Comparison of ENCODE assay signal across 9 cellular contexts in the genomic region with DNA sequence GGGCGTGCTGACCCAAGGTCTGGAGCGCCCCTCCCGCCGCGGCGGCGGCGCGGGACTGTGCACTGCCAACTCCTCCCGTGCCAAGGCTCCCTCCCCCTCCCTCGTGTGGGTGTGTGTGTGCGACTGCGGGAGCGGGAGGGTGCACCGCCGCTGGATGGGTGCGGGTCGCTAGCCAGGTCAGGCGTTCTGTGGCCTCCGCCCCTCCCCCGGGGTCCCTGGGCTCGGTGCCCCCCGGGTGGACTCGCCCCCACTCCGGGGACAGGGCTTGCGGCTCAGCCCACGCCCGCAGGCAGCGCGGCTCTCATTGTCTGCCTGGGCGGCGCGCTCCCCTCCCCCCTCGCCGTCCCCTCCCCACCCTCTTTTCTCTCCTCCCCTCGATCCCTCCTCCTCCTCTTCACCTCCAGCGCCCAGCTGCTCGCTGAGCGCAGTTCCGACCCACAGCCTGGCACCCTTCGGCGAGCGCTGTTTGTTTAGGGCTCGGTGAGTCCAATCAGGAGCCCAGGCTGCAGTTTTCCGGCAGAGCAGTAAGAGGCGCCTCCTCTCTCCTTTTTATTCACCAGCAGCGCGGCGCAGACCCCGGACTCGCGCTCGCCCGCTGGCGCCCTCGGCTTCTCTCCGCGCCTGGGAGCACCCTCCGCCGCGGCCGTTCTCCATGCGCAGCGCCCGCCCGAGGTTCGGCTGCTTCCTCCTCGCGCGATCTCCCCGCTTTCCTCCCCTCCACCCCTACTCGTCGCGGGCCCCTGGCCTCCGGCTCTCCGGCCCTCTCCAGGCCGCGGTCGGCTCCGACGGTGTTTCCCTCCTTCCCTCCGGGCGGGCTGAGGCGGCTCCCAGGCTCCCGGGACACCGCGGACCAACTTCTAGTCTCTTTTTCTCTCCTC. TPM values are rescaled to one million over a fixed set of nuclear protein-coding genes. Genes with fewer than 3 reads are reported as not detected.
DNase-seq lines count a peak whose midpoint lies in the region; ATAC-seq, FAIRE-seq and TF ChIP-seq lines count a peak whose summit lies in the region.
"Had no signal": no experiment of that assay in that cellular context is flagged by ENCODE, and none has a peak within 500 bp of the region (broad histone marks: within the 10 kb centered on the region; RNA-seq: fewer than 3 reads in every experiment).

A gene (plus strand): TSS at position 579 of the 878 bp plus-strand sequence. CDS start 1,556 bp downstream, outside the sequence.

- H3K4me1 ChIP-seq in HUES64 (ENCODE audit: insufficient read depth, low read length) (peaks cover 5% of the 10 kb centered on the region; the same call in 1 of the 2 replicates), GM12878 (ENCODE audit: control insufficient read depth, insufficient read depth, low read length) (no peaks in the 10 kb centered on the region), iPS DF 6.9 (ENCODE audit: control insufficient read depth, insufficient read depth, low read length) (peaks cover 7% of the 10 kb centered on the region), gastrocnemius medialis (peaks cover 5 to 23% of the 10 kb centered on the region in 2 donors)

- TF ChIP-seq CTCF in GM12878 (IDR thresholded peaks at IDR 0.05 in 2 of 3, conservative IDR thresholded peaks at IDR 0.05 in 1 of 3; ENCODE audit: control insufficient read depth in 2 of 3, extremely low read depth in 1 of 3, insufficient read depth in 1 of 3, low read depth in 3 of 3, low read length in 3 of 3) = peak in 2 of 3 experiments; percentile 12 to 17; a peak in 1 of 6 replicates
- TF ChIP-seq CTCF in gastrocnemius medialis (IDR thresholded peaks at IDR 0.05 in 4 of 5, conservative IDR thresholded peaks at IDR 0.05 in 1 of 5) = peak in 2 of 5 experiments; percentile 8 to 27

- H2AFZ ChIP-seq in GM12878 (ENCODE audit: control insufficient read depth, low read depth, low read length) = no peak within 1 kb of the TSS

- TF ChIP-seq POLR2A in GM12878 (IDR thresholded peaks at IDR 0.05; ENCODE audit: low read depth, low read length) (no peak; the same call in 1 of the 2 replicates), gastrocnemius medialis (IDR thresholded peaks at IDR 0.05) (peak; percentile 16 to 43)

- peak within 1 kb of the TSS; percentile 5; the same call in 1 of the 2 replicates for H3K9ac ChIP-seq in HUES64 (ENCODE audit: low read depth, low read length)
- no peak within 1 kb of the TSS for H3K9ac ChIP-seq in GM12878 (ENCODE audit: control insufficient read depth, insufficient read depth, low read length)

- ATAC-seq in GM12878 = peak; percentile 51; the same call in 2 of the 3 replicates
- ATAC-seq in gastrocnemius medialis = peak; percentile 48 to 50
- no peak for ATAC-seq in HG02610 (IDR thresholded peaks at IDR 0.05; ENCODE audit: unreplicated experiment)

- CTCF ChIA-PET in GM12878 (lab: Yijun Ruan, JAX) = no interaction called here

- H3K4me3 ChIP-seq in HUES64 (ENCODE audit: low read length) (peak within 1 kb of the TSS; percentile 58), GM12878 (peak within 1 kb of the TSS; percentile 50; the same call in 1 of the 2 replicates), iPS DF 6.9 (ENCODE audit: low read length) (peak within 1 kb of the TSS; percentile 64; the same call in 1 of the 2 replicates), gastrocnemius medialis (peak within 1 kb of the TSS; percentile 66 to 91 (median 70))

- peaks cover 99% of the 10 kb centered on the region for H3K27me3 ChIP-seq in HUES64 (ENCODE audit: insufficient read depth, low read length)
- H3K27me3 ChIP-seq in GM12878 (replicated peaks in 1 of 2; ENCODE audit: control insufficient read depth in 2 of 2, insufficient read depth in 2 of 2, low read length in 1 of 2) = peaks cover 13 to 23% of the 10 kb centered on the region in 2 experiments
- H3K27me3 ChIP-seq in iPS DF 6.9 (ENCODE audit: control insufficient read depth, insufficient read depth, low read length) = peaks cover 87% of the 10 kb centered on the region
- peaks cover 88 to 94% (median 93%) of the 10 kb centered on the region in 3 donors for H3K27me3 ChIP-seq in gastrocnemius medialis

- RAD21 ChIA-PET in GM12878 (lab: Charles Lee; ENCODE audit: unreplicated experiment) = no interaction called here

- SMC1A ChIA-PET in GM12878 (lab: Charles Lee; ENCODE audit: uncharacterized antibody, unreplicated experiment) = no interaction called here

- DNase-seq in DMS79 treated with DMSO at 0.1 percent for 48 hours (lab: John Stamatoyannopoulos, UW) (peak; percentile 41), DMS79 (lab: John Stamatoyannopoulos, UW) (no peak), RPMI7951 (ENCODE audit: low read depth) (peak; percentile 84), GM12878 (ENCODE audit: low read depth, low spot score) (no peak), iPS DF 6.9 (ENCODE audit: low read depth, low spot score) (no peak), gastrocnemius medialis (peak in 1 of 2 donors; percentile 31)

- H3K4me2 ChIP-seq in GM12878 (ENCODE audit: control insufficient read depth, insufficient read depth) = peak within 1 kb of the TSS; percentile 62

- TF ChIP-seq EP300 in GM12878 (IDR thresholded peaks at IDR 0.05; ENCODE audit: borderline replicate concordance in 1 of 2, control insufficient read depth in 1 of 2, low read depth in 2 of 2, low read length in 2 of 2) = no peak

- H3K9me3 ChIP-seq in HUES64 (ENCODE audit: insufficient read depth, low read depth, low read length) (no peaks in the 10 kb centered on the region), GM12878 (replicated peaks; ENCODE audit: control insufficient read depth, insufficient read depth, low read length) (no peaks in the 10 kb centered on the region; the same call in 2 of the 3 replicates), iPS DF 6.9 (ENCODE audit: control insufficient read depth, insufficient read depth, low read length) (no peaks in the 10 kb centered on the region), gastrocnemius medialis (no peaks in the 10 kb centered on the region)

- intact Hi-C loops in GM12878 (cut with micrococcal nuclease; ENCODE audit: unreplicated experiment) = no loop called here
- intact Hi-C loops in gastrocnemius medialis (cut with DNase I; ENCODE audit: low total_unique reads) = loop anchor here (2.0 kb wide), 1 partner anchor 394 kb away; no protein-coding TSS in a partner anchor

- H3K79me2 ChIP-seq in GM12878 (ENCODE audit: control insufficient read depth, insufficient read depth, low read length) = no peaks in the 10 kb centered on the region

- POLR2A ChIA-PET in GM12878 (lab: Charles Lee) = no interaction called here

- BruUV-seq in GM12878 (replicated peaks; lab: Mats Ljungman, UMichigan) = no TSS peak

- in situ Hi-C loops in GM12878 (cut with MboI) (no loop called here), gastrocnemius medialis (cut with MboI; ENCODE audit: low sequenced_read_pairs in 4 of 4) (loop anchor here in 3 of 4 donors (25.0 kb wide), 4 partner anchors 93 to 393 kb away; no protein-coding TSS in a partner anchor)

- no peaks in the 10 kb centered on the region for H4K20me1 ChIP-seq in GM12878 (ENCODE audit: control insufficient read depth, insufficient read depth)

- no peak for FAIRE-seq in GM12878 (lab: Jason Lieb, UNC)
- FAIRE-seq: A204.1 had no signal

- H3K27ac ChIP-seq in HUES64 (ENCODE audit: low read depth, low read length) (no peak within 1 kb of the TSS; the same call in 1 of the 2 replicates), GM12878 (ENCODE audit: control insufficient read depth, insufficient read depth) (no peak within 1 kb of the TSS), iPS DF 6.9 (ENCODE audit: low read length) (no peak within 1 kb of the TSS), gastrocnemius medialis (peak within 1 kb of the TSS; percentile 43 to 72 (median 65))

- H3K36me3 ChIP-seq in HUES64 (ENCODE audit: insufficient read depth, low read length) (no peaks in the 10 kb centered on the region), GM12878 (ENCODE audit: control insufficient read depth in 2 of 2, insufficient read depth in 2 of 2, low read length in 1 of 2) (no peaks in the 10 kb centered on the region), iPS DF 6.9 (ENCODE audit: control insufficient read depth, insufficient read depth, low read length) (no peaks in the 10 kb centered on the region), gastrocnemius medialis (no peaks in the 10 kb centered on the region)

- WGBS in HUES64 = 0% methylated on average over 84 of the region's 87 CpGs
- 8% methylated on average over 48 of the region's 87 CpGs for WGBS in GM12878 (ENCODE audit: insufficient coverage, insufficient replicate concordance, low lambda C conversion rate, missing lambda C conversion rate)
- WGBS in iPS DF 6.9 (ENCODE audit: insufficient coverage, insufficient read length) = no CpG with 5 or more reads among the region's 87 CpGs

- TF ChIP-seq RAD21 in GM12878 (IDR thresholded peaks at IDR 0.05; ENCODE audit: insufficient read depth, low read depth, low read length) = no peak

TF ChIP-seq in GM12878, 131 proteins besides CTCF, POLR2A, EP300 and RAD21 (continues in another document):
- TF ChIP-seq MTA3 (IDR thresholded peaks at IDR 0.05; ENCODE audit: borderline replicate concordance, low read length) (no peak), ZNF384 (IDR thresholded peaks at IDR 0.05; ENCODE audit: borderline replicate concordance, low read depth, low read length) (no peak)

RNA-seq across cellular contexts. Expression of the gene that starts here (rescaled TPM):
- 4.3 TPM for polyA plus RNA-seq in HUES64 (2013, experiment 1 of 2)
- 5.0 TPM for polyA plus RNA-seq in HUES64 (2013, experiment 2 of 2)
- total RNA-seq in RPMI7951 (2014; rRNA removed; shearing (Covaris generic)) = 2.9 and 3.3 TPM in 2 replicates
- not detected in 2 replicates for total RNA-seq in GM12878 (2013; cell fraction: nucleolus; rRNA removed)
- total RNA-seq in GM12878 (2014; rRNA removed) (not detected in 2 replicates), GM12878 (2014; rRNA removed; fragmentation: Illumina TruSeq; extraction: Trizol) (not detected in 2 replicates), GM12878 (2021) (0.05 TPM in 2 replicates), gastrocnemius medialis (1 to 10 TPM in 1 of 4 donors, under 1 TPM in 3; 0.34 to 1.2 (median 0.86) TPM)
- polyA plus RNA-seq in GM12878 (2011; ENCODE audit: low read depth) = not detected
- polyA plus RNA-seq in GM12878 (2011; rRNA removed) (not detected in 2 replicates), GM12878 (2014; fragmentation: Illumina TruSeq; extraction: Trizol) (not detected in 2 replicates), GM12878 (2014; fragmentation: Nextera tagmentation; extraction: Ambion mirVana) (not detected), GM12878 (2014; rRNA removed) (not detected in 2 replicates), GM12878 (2016; fragmentation: Nextera tagmentation; extraction: Ambion mirVana) (under 1 TPM in 1 of 2 experiments, not detected in 1; 0.04 TPM)
- polyA plus RNA-seq in GM12878 (2011; cell fraction: cytosol; rRNA removed) = not detected in 2 replicates
- polyA plus RNA-seq in GM12878 (2011; cell fraction: nucleus; rRNA removed) = not detected in 2 replicates
- 0.03 TPM in 1 of 2 replicates, not detected in the other for polyA plus RNA-seq in GM12878 (2012)
- polyA minus RNA-seq in GM12878 (2011; rRNA and poly(A)+ RNA removed) = not detected in 2 replicates
- polyA minus RNA-seq in GM12878 (2011; cell fraction: cytosol; rRNA and poly(A)+ RNA removed) = not detected in 2 replicates
- not detected in 2 replicates for polyA minus RNA-seq in GM12878 (2011; cell fraction: nucleus; rRNA and poly(A)+ RNA removed)

Comparison
In these comparisons a context has a peak if more than half of its experiments do, and no peak if none do; other contexts are left out.
1. DNase-seq: peak in DMS79 treated with DMSO at 0.1 percent for 48 hours (single experiment) and RPMI7951 (single experiment); none in DMS79 (single experiment), GM12878 (single experiment) and iPS DF 6.9 (single experiment).
2. Peak in ATAC-seq, H3K4me3 ChIP-seq and H3K4me2 ChIP-seq in GM12878; RNA of the gene not detected or under 1 TPM.
3. H3K27ac ChIP-seq: peak in gastrocnemius medialis (4 of 4); none in HUES64 (single experiment), GM12878 (single experiment) and iPS DF 6.9 (single experiment).
4. Peak in every context shown above with its lines, with median percentiles within 50 percentile points of each other: H3K4me3 ChIP-seq.